11 cellular contexts compared by ENCODE assay signal in genomic region chr4:153789741-153790651, GRCh38. TPM values are rescaled to one million over a fixed set of nuclear protein-coding genes. Genes with fewer than 3 reads are reported as not detected.
DNase-seq lines count a peak whose midpoint lies in the region; ATAC-seq and TF ChIP-seq lines count a peak whose summit lies in the region.
"Had no signal": no experiment of that assay in that cellular context is flagged by ENCODE, and none has a peak within 500 bp of the region (broad histone marks: within the 10 kb centered on the region; RNA-seq: fewer than 3 reads in every experiment).

No MANE protein-coding gene starts in this region.

- H3K9ac ChIP-seq in subcutaneous abdominal adipose tissue (ENCODE audit: low read length in 5 of 5): peak overlapping the region in 1 of 5 donors; percentile 62

- peaks cover 35% of the 10 kb centered on the region for H3K4me1 Mint-ChIP-seq in activated T-cell treated with anti-CD3 and anti-CD28 coated beads, Interleukin-2, amount 50 U/mL, for 4 hours (ENCODE audit: low read depth)
- peaks cover 53% of the 10 kb centered on the region for H3K4me1 Mint-ChIP-seq in activated naive CD8-positive, alpha-beta T cell treated with anti-CD3 and anti-CD28 coated beads, Interleukin-2, amount 50 U/mL, for 24 hours

- H3K4me3 ChIP-seq in subcutaneous abdominal adipose tissue (ENCODE audit: low read depth in 1 of 5, low read length in 5 of 5) (peak overlapping the region in 4 of 5 donors; percentile 4 to 66 (median 36)), transverse colon (peak overlapping the region in 1 of 4 donors; percentile 14)

- intact Hi-C loops in transverse colon (cut with DNase I; ENCODE audit: low total_unique reads): no loop called here

- H3K36me3 Mint-ChIP-seq in activated T-cell treated with anti-CD3 and anti-CD28 coated beads, Interleukin-2, amount 50 U/mL, for 4 hours (ENCODE audit: insufficient read depth): no peaks in the 10 kb centered on the region
- H3K36me3 Mint-ChIP-seq in activated naive CD8-positive, alpha-beta T cell treated with anti-CD3 and anti-CD28 coated beads, Interleukin-2, amount 50 U/mL, for 24 hours (ENCODE audit: low read depth): no peaks in the 10 kb centered on the region

- no peaks in the 10 kb centered on the region for H3K36me3 ChIP-seq in subcutaneous abdominal adipose tissue (ENCODE audit: control insufficient read depth in 5 of 5, insufficient read depth in 5 of 5, low read length in 5 of 5)
- H3K36me3 ChIP-seq in transverse colon: no peaks in the 10 kb centered on the region

- no peak for ATAC-seq in activated T-cell treated with anti-CD3 and anti-CD28 coated beads, Interleukin-2, amount 50 U/mL, for 4 hours
- ATAC-seq in activated naive CD8-positive, alpha-beta T cell treated with anti-CD3 and anti-CD28 coated beads, Interleukin-2, amount 50 U/mL, for 24 hours: no peak

- H3K4me1 ChIP-seq in subcutaneous abdominal adipose tissue (ENCODE audit: control insufficient read depth in 5 of 5, insufficient read depth in 5 of 5, low read length in 5 of 5) (peaks cover 5 to 61% (median 49%) of the 10 kb centered on the region in 5 donors), transverse colon (peaks cover 9 to 50% (median 33%) of the 10 kb centered on the region in 4 donors)

- H3K27ac ChIP-seq in subcutaneous abdominal adipose tissue (ENCODE audit: low read depth, low read length) (no peak overlapping the region), transverse colon (no peak overlapping the region)

- TF ChIP-seq POLR2A in transverse colon (IDR thresholded peaks at IDR 0.05): no peak

- H3K27me3 ChIP-seq in subcutaneous abdominal adipose tissue (ENCODE audit: control insufficient read depth in 5 of 5, insufficient read depth in 4 of 5, low read length in 5 of 5) (peaks cover 21 to 64% (median 42%) of the 10 kb centered on the region in 5 donors), transverse colon (peaks cover 89% of the 10 kb centered on the region)

- H3K9me3 ChIP-seq in subcutaneous abdominal adipose tissue (ENCODE audit: control insufficient read depth in 5 of 5, low read length in 5 of 5) (no peaks in the 10 kb centered on the region), transverse colon (no peaks in the 10 kb centered on the region)

- H3K27me3 Mint-ChIP-seq in activated T-cell treated with anti-CD3 and anti-CD28 coated beads, Interleukin-2, amount 50 U/mL, for 4 hours (ENCODE audit: low read depth): peaks cover 90% of the 10 kb centered on the region
- H3K27me3 Mint-ChIP-seq in activated naive CD8-positive, alpha-beta T cell treated with anti-CD3 and anti-CD28 coated beads, Interleukin-2, amount 50 U/mL, for 24 hours: peaks cover 91% of the 10 kb centered on the region

- no peak for TF ChIP-seq EP300 in transverse colon (IDR thresholded peaks at IDR 0.05; ENCODE audit: low read depth)

- peak overlapping the region; percentile 18 for H3K27ac Mint-ChIP-seq in activated naive CD8-positive, alpha-beta T cell treated with anti-CD3 and anti-CD28 coated beads, Interleukin-2, amount 50 U/mL, for 24 hours

- H3K9me3 Mint-ChIP-seq in activated T-cell treated with anti-CD3 and anti-CD28 coated beads, Interleukin-2, amount 50 U/mL, for 4 hours: no peaks in the 10 kb centered on the region
- H3K9me3 Mint-ChIP-seq in activated naive CD8-positive, alpha-beta T cell treated with anti-CD3 and anti-CD28 coated beads, Interleukin-2, amount 50 U/mL, for 24 hours: no peaks in the 10 kb centered on the region

- TF ChIP-seq CTCF in transverse colon (IDR thresholded peaks at IDR 0.05): no peak

- WGBS in transverse colon (ENCODE audit: low coverage in 1 of 2), 2 donors: 51 to 52% methylated on average over 9 to 33 of the region's 33 CpGs

- no peak for DNase-seq in activated T-cell treated with anti-CD3 and anti-CD28 coated beads, Interleukin-2, amount 50 U/mL, for 4 hours
- DNase-seq in activated T-cell treated with anti-CD3 and anti-CD28 coated beads, Interleukin-2, amount 50 U/mL, for 1 hour: no peak
- no peak for DNase-seq in activated naive CD8-positive, alpha-beta T cell treated with anti-CD3 and anti-CD28 coated beads, Interleukin-2, amount 50 U/mL, for 24 hours
- DNase-seq in iPS-NIHi7 (ENCODE audit: extremely low spot score) (peak; percentile 65), NCI-H1092 (lab: John Stamatoyannopoulos, UW) (no peak), transverse colon (no peak), mesenteric fat pad (ENCODE audit: low spot score) (no peak)
- DNase-seq: activated effector memory CD4-positive, alpha-beta T cell treated with Interleukin-2 at 50 U/mL for 16 hours had no signal

- in situ Hi-C loops in transverse colon (cut with MboI; ENCODE audit: low pct_ligation_motif_present in 1 of 4, low pct_unique_long_range_greater_than_20kb in 1 of 4, low sequenced_read_pairs in 3 of 4): loop anchor here in 2 of 4 donors (25.0 kb wide), 2 partner anchors 522 to 722 kb away; no protein-coding TSS in a partner anchor

- H3K4me3 Mint-ChIP-seq in activated T-cell treated with anti-CD3 and anti-CD28 coated beads, Interleukin-2, amount 50 U/mL, for 4 hours: peak overlapping the region; percentile 25
- H3K4me3 Mint-ChIP-seq in activated naive CD8-positive, alpha-beta T cell treated with anti-CD3 and anti-CD28 coated beads, Interleukin-2, amount 50 U/mL, for 24 hours: peak overlapping the region; percentile 43

RNA-seq across cellular contexts. Expression of gene SFRP2, which starts 1.1 kb away (rescaled TPM):
- under 1 TPM; 0.24 to 0.68 (median 0.40) TPM for total RNA-seq in activated T-cell treated with anti-CD3 and anti-CD28 coated beads, Interleukin-2, amount 50 U/mL, for 4 hours
- total RNA-seq in transverse colon (10 to 100 TPM in 2 of 4 donors, 1 to 10 TPM in 2; 6.4 to 61.7 (median 15.6) TPM), mesenteric fat pad (38.2 TPM)
- total RNA-seq: MCF 10A; T-helper 2 cell treated with Interferon-gamma antibody and Interleukin-4, amounts not matched to agents 100 ng/mL and 5 ng/mL, for 36 hours had no signal

RNA-seq across cellular contexts. Expression of gene RNF175, which starts 30.2 kb away (rescaled TPM):
- 1 to 10 TPM in 1 of 3 donors, under 1 TPM in 2; 0.42 to 1.2 (median 0.54) TPM for total RNA-seq in activated T-cell treated with anti-CD3 and anti-CD28 coated beads, Interleukin-2, amount 50 U/mL, for 4 hours
- total RNA-seq in transverse colon: under 1 TPM in 1 of 4 donors, not detected in 3; 0.96 TPM
- total RNA-seq in mesenteric fat pad: 0.45 TPM
- total RNA-seq: T-helper 2 cell treated with Interferon-gamma antibody and Interleukin-4, amounts not matched to agents 100 ng/mL and 5 ng/mL, for 36 hours had no signal

Comparison
In these comparisons a context has a peak if more than half of its experiments do, and no peak if none do; other contexts are left out.
1. RNA of gene SFRP2, which starts 1.1 kb away (total RNA-seq): 38.2 TPM in mesenteric fat pad (single experiment) and 6.4 to 61.7 TPM in transverse colon; 0.24 to 0.68 TPM in activated T-cell treated with anti-CD3 and anti-CD28 coated beads, Interleukin-2, amount 50 U/mL, for 4 hours; every median in the first group is over 4 times any median in the second.